Comparison of ENCODE assay signal across 17 cellular contexts in the genomic region with DNA sequence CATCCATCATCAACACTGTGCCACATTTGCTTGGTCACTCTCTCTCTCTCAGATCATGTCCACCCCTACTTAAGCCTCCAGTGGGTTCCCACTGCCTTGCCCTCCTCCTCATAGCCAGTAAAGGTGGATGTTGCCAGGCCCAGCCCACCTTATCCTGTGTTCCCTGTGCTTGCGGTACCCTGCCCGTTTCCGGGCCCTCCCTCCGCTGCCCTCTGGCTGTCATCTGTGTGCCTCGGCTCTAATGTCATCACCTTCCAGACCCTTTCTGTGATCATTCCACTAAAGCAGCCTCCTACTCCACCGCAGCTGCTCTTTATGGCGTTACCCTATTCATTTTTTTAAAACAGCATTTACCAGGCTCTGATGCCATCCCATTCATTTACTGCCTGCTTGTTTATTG.
DNase-seq lines count a peak whose midpoint lies in the region; FAIRE-seq and TF ChIP-seq lines count a peak whose summit lies in the region.
"Had no signal": no experiment of that assay in that cellular context is flagged by ENCODE, and none has a peak within 500 bp of the region (broad histone marks: within the 10 kb centered on the region; RNA-seq: fewer than 3 reads in every experiment).

No MANE protein-coding gene starts in this region.

- no peak overlapping the region for H2BK120ac ChIP-seq in H9 (ENCODE audit: low read depth, low read length, poor library complexity, severe bottlenecking)
- no peak overlapping the region for H2BK120ac ChIP-seq in H1 (replicated peaks; ENCODE audit: low read depth, low read length)
- no peak overlapping the region for H2BK120ac ChIP-seq in mesendoderm (ENCODE audit: low read depth, low read length)

- H3K56ac ChIP-seq in H9 (ENCODE audit: insufficient read length, low read depth, low read length) = no peak overlapping the region
- H3K56ac ChIP-seq in H1 (replicated peaks; ENCODE audit: insufficient read length, low read depth, low read length) = no peak overlapping the region
- H3K56ac ChIP-seq in mesendoderm (ENCODE audit: low read length) = no peak overlapping the region

- H4K91ac ChIP-seq in H9 (ENCODE audit: insufficient read length, low read depth, low read length) (no peak overlapping the region), H1 (replicated peaks; ENCODE audit: insufficient read length, low read length) (no peak overlapping the region)

- H3K9me3 ChIP-seq in H9 (ENCODE audit: control insufficient read depth, low read depth, low read length) (no peaks in the 10 kb centered on the region), H1 (ENCODE audit: insufficient read depth in 2 of 2, low read depth in 1 of 2, low read length in 1 of 2) (no peaks in the 10 kb centered on the region), tibial nerve (no peaks in the 10 kb centered on the region)

- no CpG with 5 or more reads among the region's 7 CpGs for WGBS in H9 (ENCODE audit: extremely low coverage, insufficient read length, low lambda C conversion rate)
- WGBS in H1 (ENCODE audit: extremely low coverage in 1 of 2, insufficient coverage in 1 of 2, insufficient read length in 1 of 2, insufficient replicate concordance in 2 of 2, low coverage in 1 of 2, low lambda C conversion rate in 2 of 2, missing lambda C conversion rate in 1 of 2), 2 experiments = 91% methylated on average over 7 of the region's 7 CpGs; no CpG with 5 or more reads in 1 of the 2 experiments
- no CpG with 5 or more reads among the region's 7 CpGs for WGBS in mesendoderm (ENCODE audit: extremely low coverage, insufficient coverage, low lambda C conversion rate)
- WGBS in tibial nerve, 2 donors = 69 to 70% methylated on average over 7 of the region's 7 CpGs

- TF ChIP-seq POLR2A in H1 (IDR thresholded peaks at IDR 0.05; ENCODE audit: control extremely low read depth in 1 of 2, low read depth in 2 of 2, low read length in 2 of 2) (no peak), tibial nerve (IDR thresholded peaks at IDR 0.05) (no peak)

- no peak overlapping the region for H3K27ac Mint-ChIP-seq in H9
- H3K27ac Mint-ChIP-seq: B cell; CD4-positive, alpha-beta T cell had no signal

- H3K4me3 ChIP-seq in H1 (ENCODE audit: extremely low read depth in 1 of 4, insufficient read depth in 2 of 4, low read depth in 3 of 4, low read length in 4 of 4) (no peak overlapping the region), mesendoderm (ENCODE audit: low read length) (no peak overlapping the region), tibial nerve (no peak overlapping the region)

- H3K4me1 Mint-ChIP-seq in H9 = peaks cover 37 to 46% of the 10 kb centered on the region in 2 experiments

- H3K4me3 Mint-ChIP-seq in H9 = no peak overlapping the region; a peak in 1 of 5 replicates
- H3K4me3 Mint-ChIP-seq: B cell; CD4-positive, alpha-beta T cell had no signal

- H3K36me3 ChIP-seq in H1 (ENCODE audit: control insufficient read depth in 2 of 4, insufficient read depth in 4 of 4, low read length in 3 of 4) = no peaks in the 10 kb centered on the region; a peak in 1 of 8 replicates
- no peaks in the 10 kb centered on the region for H3K36me3 ChIP-seq in mesendoderm (ENCODE audit: control insufficient read depth, insufficient read depth, low read length)
- no peaks in the 10 kb centered on the region for H3K36me3 ChIP-seq in tibial nerve

- H3K9ac ChIP-seq in H9 (ENCODE audit: extremely low read depth, insufficient read length, low read length) (no peak overlapping the region), H1 (replicated peaks in 1 of 4; ENCODE audit: extremely low read depth in 1 of 4, low read depth in 3 of 4, low read length in 3 of 4) (no peak overlapping the region), mesendoderm (ENCODE audit: low read length) (no peak overlapping the region)

- TF ChIP-seq EP300 in H1 (IDR thresholded peaks at IDR 0.05; ENCODE audit: borderline replicate concordance in 1 of 2, low read depth in 2 of 2, low read length in 2 of 2) (no peak), tibial nerve (IDR thresholded peaks at IDR 0.05) (no peak)

- H4K5ac ChIP-seq in H9 (ENCODE audit: insufficient read length, low read depth, low read length) = no peak overlapping the region
- H4K5ac ChIP-seq in H1 (ENCODE audit: insufficient read length, low read depth, low read length) = no peak overlapping the region
- H4K5ac ChIP-seq in mesendoderm (ENCODE audit: low read length) = no peak overlapping the region

- POLR2A ChIA-PET in H1 (lab: Charles Lee; ENCODE audit: partially characterized antibody) = no interaction called here

- no peaks in the 10 kb centered on the region for H3K79me1 ChIP-seq in H9 (ENCODE audit: insufficient read depth, low read depth, low read length, poor library complexity, severe bottlenecking)
- no peaks in the 10 kb centered on the region for H3K79me1 ChIP-seq in H1 (ENCODE audit: low read depth, low read length)
- no peaks in the 10 kb centered on the region for H3K79me1 ChIP-seq in mesendoderm (ENCODE audit: low read length)

- H3T11ph ChIP-seq in H9 (ENCODE audit: low read length) = no peak overlapping the region

- no peak for FAIRE-seq in H1 (lab: Jason Lieb, UNC)
- FAIRE-seq: A204.1 had no signal

- no peak overlapping the region for H3K4me2 ChIP-seq in H9 (ENCODE audit: insufficient read depth, insufficient read length, low read length)
- H3K4me2 ChIP-seq in H1 (ENCODE audit: insufficient read depth in 1 of 2, low read depth in 2 of 2, low read length in 2 of 2) = no peak overlapping the region
- H3K4me2 ChIP-seq in mesendoderm (ENCODE audit: low read length) = no peak overlapping the region

- H3K36me3 Mint-ChIP-seq in H9 (ENCODE audit: insufficient read depth in 1 of 3, low read depth in 3 of 3) = no peaks in the 10 kb centered on the region; a peak in 1 of 7 replicates

- no peak overlapping the region for H2AK5ac ChIP-seq in H9 (ENCODE audit: insufficient read length, low read length)
- H2AK5ac ChIP-seq in H1 (ENCODE audit: low read depth, low read length) = no peak overlapping the region
- H2AK5ac ChIP-seq in mesendoderm (ENCODE audit: low read length) = no peak overlapping the region

- no peak overlapping the region for H3K23ac ChIP-seq in H9 (ENCODE audit: insufficient read length, low read depth, low read length)
- H3K23ac ChIP-seq in H1 (ENCODE audit: insufficient read length) = no peak overlapping the region
- H3K23ac ChIP-seq in mesendoderm (ENCODE audit: low read length) = no peak overlapping the region

- H3K27me3 ChIP-seq in H9 (ENCODE audit: insufficient read depth, low read length) = no peaks in the 10 kb centered on the region
- no peaks in the 10 kb centered on the region; a peak in 2 of 7 replicates for H3K27me3 ChIP-seq in H1 (replicated peaks in 1 of 4; ENCODE audit: control insufficient read depth in 3 of 4, extremely low read depth in 1 of 4, insufficient read depth in 3 of 4, low read length in 3 of 4)
- no peaks in the 10 kb centered on the region for H3K27me3 ChIP-seq in mesendoderm (ENCODE audit: insufficient read depth, low read length, poor library complexity)
- no peaks in the 10 kb centered on the region for H3K27me3 ChIP-seq in tibial nerve

- TF ChIP-seq RAD21 in H1 (IDR thresholded peaks at IDR 0.05 in 1 of 2, conservative IDR thresholded peaks at IDR 0.05 in 1 of 2; ENCODE audit: low read depth in 2 of 2, low read length in 2 of 2) = peak; percentile 31 to 43; a peak in 3 of 4 replicates

- H3K27me3 Mint-ChIP-seq in H9 (ENCODE audit: low read depth) = peaks cover 8% of the 10 kb centered on the region

- TF ChIP-seq CTCF in H9 (conservative IDR thresholded peaks at IDR 0.05) (peak; percentile 48; the same call in 2 of the 3 replicates), H1 (IDR thresholded peaks at IDR 0.05; ENCODE audit: control extremely low read depth in 1 of 3, insufficient read depth in 1 of 3, low read depth in 1 of 3, low read length in 3 of 3) (peak; percentile 32 to 51 (median 44)), tibial nerve (IDR thresholded peaks at IDR 0.05) (no peak)

- H2BK20ac ChIP-seq in H9 (ENCODE audit: low read depth, low read length, poor library complexity, severe bottlenecking) (no peak overlapping the region), H1 (ENCODE audit: low read length) (0 out of 2 replicates have a peak overlapping the region, but pooled peaks have one; percentile 35)

- H3K14ac ChIP-seq in H9 (ENCODE audit: insufficient read depth, low read length) = no peak overlapping the region
- no peak overlapping the region for H3K14ac ChIP-seq in H1 (ENCODE audit: insufficient read length)

- peaks cover 0 to 3% of the 10 kb centered on the region in 2 experiments; a peak in 2 of 5 replicates for H3K9me3 Mint-ChIP-seq in H9
- H3K9me3 Mint-ChIP-seq: CD4-positive, alpha-beta T cell had no signal

- H2BK12ac ChIP-seq in H9 (ENCODE audit: insufficient read length, low read depth, low read length) (no peak overlapping the region), H1 (ENCODE audit: low read depth, low read length) (no peak overlapping the region)

- CTCF ChIA-PET in H1 (lab: Charles Lee; ENCODE audit: partially characterized antibody) = interaction anchor here (1.0 to 6.0 kb wide), 5 partner anchors 9 to 191 kb away, joined by 4 to 51 read pairs (median 4); no protein-coding TSS in a partner anchor

- H4K8ac ChIP-seq in H9 (replicated peaks; ENCODE audit: insufficient read length, low read depth, low read length) (no peak overlapping the region), H1 (ENCODE audit: extremely low read depth, insufficient read depth, low read length) (0 out of 2 replicates have a peak overlapping the region, but pooled peaks have one; percentile 37), mesendoderm (ENCODE audit: low read depth, low read length) (no peak overlapping the region)

- H2BK15ac ChIP-seq in H9 (ENCODE audit: low read depth, low read length) (no peak overlapping the region), H1 (ENCODE audit: low read length) (no peak overlapping the region), mesendoderm (replicated peaks; ENCODE audit: low read depth) (no peak overlapping the region)

- no peaks in the 10 kb centered on the region for H4K20me1 ChIP-seq in H9 (ENCODE audit: control insufficient read depth, insufficient read depth, insufficient read length)
- no peaks in the 10 kb centered on the region for H4K20me1 ChIP-seq in H1 (replicated peaks in 1 of 2; ENCODE audit: control insufficient read depth in 1 of 2, insufficient read depth in 2 of 2, low read length in 2 of 2)

- no peaks in the 10 kb centered on the region for H3K79me2 ChIP-seq in H9 (ENCODE audit: insufficient read depth, low read length)
- no peaks in the 10 kb centered on the region for H3K79me2 ChIP-seq in H1 (ENCODE audit: control insufficient read depth in 1 of 2, insufficient read depth in 2 of 2, low read length in 2 of 2)
- no peaks in the 10 kb centered on the region for H3K79me2 ChIP-seq in mesendoderm (ENCODE audit: control insufficient read depth, insufficient read depth, low read length)

- no peaks in the 10 kb centered on the region for H3K23me2 ChIP-seq in H9 (ENCODE audit: insufficient read length, low read depth, low read length, poor library complexity, severe bottlenecking)
- H3K23me2 ChIP-seq in H1 (ENCODE audit: low read depth, low read length) = no peaks in the 10 kb centered on the region

- H2AFZ ChIP-seq in H9 (ENCODE audit: low read length) = no peak overlapping the region
- no peak overlapping the region for H2AFZ ChIP-seq in H1 (ENCODE audit: low read length)

- H3K27ac ChIP-seq in H9 (ENCODE audit: insufficient read length, low read depth, low read length) (no peak overlapping the region), H1 (ENCODE audit: low read depth, low read length) (no peak overlapping the region), mesendoderm (ENCODE audit: low read depth, low read length) (no peak overlapping the region), tibial nerve (no peak overlapping the region), caudate nucleus (ENCODE audit: low read depth, low read length) (no peak overlapping the region)
- H3K27ac ChIP-seq: HL-60 had no signal

- H3K18ac ChIP-seq in H9 (ENCODE audit: insufficient read length, low read depth, low read length) = no peak overlapping the region
- H3K18ac ChIP-seq in H1 (ENCODE audit: extremely low read depth, low read length) = no peak overlapping the region
- no peak overlapping the region for H3K18ac ChIP-seq in mesendoderm (ENCODE audit: low read length)

- peaks cover 16% of the 10 kb centered on the region; the same call in 1 of the 2 replicates for H3K4me1 ChIP-seq in H9 (ENCODE audit: insufficient read depth, low read length)
- peaks cover 10 to 23% (median 20%) of the 10 kb centered on the region in 4 experiments for H3K4me1 ChIP-seq in H1 (replicated peaks in 1 of 4; ENCODE audit: control insufficient read depth in 3 of 4, insufficient read depth in 4 of 4, low read length in 3 of 4)
- no peaks in the 10 kb centered on the region for H3K4me1 ChIP-seq in mesendoderm (ENCODE audit: control insufficient read depth, low read depth, low read length)
- H3K4me1 ChIP-seq in tibial nerve = no peaks in the 10 kb centered on the region

- DNase-seq in ELF-1 (ENCODE audit: low read depth, low spot score) = peak; percentile 15
- DNase-seq in H9 = peak; percentile 49
- DNase-seq in H1 (ENCODE audit: low read depth in 1 of 2, low spot score in 2 of 2) = no peak
- DNase-seq in mesendoderm = peak; percentile 23
- DNase-seq in SW480 (ENCODE audit: low spot score) = no peak
- no peak for DNase-seq in tibial nerve (ENCODE audit: low spot score in 2 of 2)
- DNase-seq in NCI-H2196 treated with DMSO at 0.1 percent for 48 hours (lab: John Stamatoyannopoulos, UW; ENCODE audit: unreplicated experiment) = no peak
- DNase-seq in caudate nucleus (lab: John Stamatoyannopoulos, UW) = no peak
- DNase-seq: C1 segment of cervical spinal cord; CD4-positive, alpha-beta T cell; DMS79; EL; GDM1; H7 had no signal

- no peak overlapping the region for H3K4ac ChIP-seq in H9 (ENCODE audit: low read depth, low read length)
- H3K4ac ChIP-seq in H1 (replicated peaks; ENCODE audit: insufficient read length, low read depth, low read length) = no peak overlapping the region
- no peak overlapping the region for H3K4ac ChIP-seq in mesendoderm (ENCODE audit: low read depth, low read length)

- H2BK5ac ChIP-seq in H9 (ENCODE audit: insufficient read length, low read length) (no peak overlapping the region), H1 (ENCODE audit: low read depth, low read length) (no peak overlapping the region), mesendoderm (ENCODE audit: low read length) (no peak overlapping the region)

Comparison
In these comparisons a context has a peak if more than half of its experiments do, and no peak if none do; other contexts are left out.
1. DNase-seq: peak in ELF-1 (single experiment), H9 (single experiment) and mesendoderm (single experiment); none in H1 (0 of 2), SW480 (single experiment), tibial nerve (0 of 2), NCI-H2196 treated with DMSO at 0.1 percent for 48 hours (single experiment) and caudate nucleus (0 of 61).
2. CTCF ChIP-seq: peak in H9 (single experiment) and H1 (3 of 3); none in tibial nerve (0 of 5).